11 cellular contexts compared by ENCODE assay signal in the genomic region with DNA sequence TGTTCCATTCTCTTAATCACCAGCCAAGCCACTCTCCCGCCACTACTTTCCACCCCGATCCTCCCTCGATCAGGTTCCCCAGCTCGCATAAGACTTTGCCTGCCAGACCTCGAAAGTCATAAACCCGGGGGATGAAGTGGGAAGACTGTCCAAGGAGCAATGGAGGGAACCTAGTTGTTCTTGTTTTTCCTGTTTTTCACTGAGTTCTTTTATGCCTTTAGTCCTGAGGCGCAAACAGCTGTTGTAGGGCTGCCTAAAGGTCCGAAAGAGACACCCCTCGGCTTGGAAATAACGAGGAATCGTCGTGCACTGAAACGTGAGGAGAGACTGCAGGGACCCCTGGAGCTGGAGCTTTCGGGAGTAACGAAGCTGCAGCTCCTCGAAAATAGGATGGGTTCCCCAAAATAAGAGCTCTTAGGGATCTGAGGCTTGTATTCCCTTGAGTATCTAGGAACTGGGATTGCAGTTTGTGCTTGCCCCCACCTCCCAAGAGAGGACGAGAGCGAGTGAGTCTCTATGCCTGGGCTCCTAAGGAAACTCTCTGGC. TPM values are rescaled to one million over a fixed set of nuclear protein-coding genes. Genes with fewer than 3 reads are reported as not detected.
DNase-seq lines count a peak whose midpoint lies in the region; ATAC-seq and TF ChIP-seq lines count a peak whose summit lies in the region.
"Had no signal": no experiment of that assay in that cellular context is flagged by ENCODE, and none has a peak within 500 bp of the region (broad histone marks: within the 10 kb centered on the region; RNA-seq: fewer than 3 reads in every experiment).

No MANE protein-coding gene starts in this region.

- no peak for ATAC-seq in activated CD8-positive, alpha-beta memory T cell treated with anti-CD3 and anti-CD28 coated beads, Interleukin-2, amount 10 ng/mL, durations not matched to agents 7 days and 5 days
- no peak for ATAC-seq in stimulated activated memory B cell treated with anti-CD40 and anti-IgM and Interleukin-4, amounts not matched to agents 10 μg/mL and 1 μg/mL and 100 μg/mL, for 72 hours
- no peak for ATAC-seq in HG02884 (IDR thresholded peaks at IDR 0.05; ENCODE audit: unreplicated experiment)

- H4K20me1 ChIP-seq in hepatocyte (ENCODE audit: insufficient read depth, poor library complexity, severe bottlenecking), result peaks cover 14% of the 10 kb centered on the region

- H3K27me3 ChIP-seq in Peyer's patch (peaks cover 0 to 92% of the 10 kb centered on the region in 2 donors), hepatocyte (peaks cover 98% of the 10 kb centered on the region)

- CTCF ChIA-PET in activated CD8-positive, alpha-beta memory T cell treated with anti-CD3 and anti-CD28 coated beads, Interleukin-2, amount 10 ng/mL, durations not matched to agents 7 days and 5 days (lab: Charles Lee), result interaction anchor here (0.6 to 3.6 kb wide), 17 partner anchors 9 to 847 kb away, joined by 3 to 65 read pairs (median 4); a partner anchor contains a TSS

- no peak for DNase-seq in activated CD8-positive, alpha-beta memory T cell treated with anti-CD3 and anti-CD28 coated beads, Interleukin-2, amount 10 ng/mL, durations not matched to agents 7 days and 5 days
- no peak for DNase-seq in activated CD8-positive, alpha-beta memory T cell treated with anti-CD3 and anti-CD28 coated beads, Interleukin-2, amount 50 U/mL, for 48 hours
- DNase-seq in Peyer's patch (no peak), hepatocyte (ENCODE audit: low spot score) (no peak), mucosa of gallbladder (ENCODE audit: low spot score) (no peak), UCSD-AML1 (lab: John Stamatoyannopoulos, UW; ENCODE audit: unreplicated experiment) (no peak)

- peaks cover 0 to 26% (median 0%) of the 10 kb centered on the region in 4 donors for H3K4me1 ChIP-seq in Peyer's patch
- no peaks in the 10 kb centered on the region for H3K4me1 ChIP-seq in hepatocyte (ENCODE audit: insufficient read depth)

- TF ChIP-seq POLR2A in Peyer's patch (IDR thresholded peaks at IDR 0.05), result no peak

- no peaks in the 10 kb centered on the region for H3K9me3 Mint-ChIP-seq in activated CD8-positive, alpha-beta memory T cell treated with anti-CD3 and anti-CD28 coated beads, Interleukin-2, amount 10 ng/mL, durations not matched to agents 7 days and 5 days (ENCODE audit: low read depth)
- H3K9me3 Mint-ChIP-seq in stimulated activated memory B cell treated with anti-CD40 and anti-IgM and Interleukin-4, amounts not matched to agents 10 μg/mL and 1 μg/mL and 100 μg/mL, for 72 hours, result no peaks in the 10 kb centered on the region

- no peak overlapping the region for H3K27ac Mint-ChIP-seq in activated CD8-positive, alpha-beta memory T cell treated with anti-CD3 and anti-CD28 coated beads, Interleukin-2, amount 10 ng/mL, durations not matched to agents 7 days and 5 days
- H3K27ac Mint-ChIP-seq in stimulated activated memory B cell treated with anti-CD40 and anti-IgM and Interleukin-4, amounts not matched to agents 10 μg/mL and 1 μg/mL and 100 μg/mL, for 72 hours, result no peak overlapping the region

- H3K27ac ChIP-seq in Peyer's patch, result no peak overlapping the region
- peak overlapping the region; percentile 93 for H3K27ac ChIP-seq in hepatocyte

- no peaks in the 10 kb centered on the region for H3K9me2 ChIP-seq in hepatocyte (replicated peaks; ENCODE audit: insufficient read depth)

- peaks cover 15% of the 10 kb centered on the region for H3K4me1 Mint-ChIP-seq in activated CD8-positive, alpha-beta memory T cell treated with anti-CD3 and anti-CD28 coated beads, Interleukin-2, amount 10 ng/mL, durations not matched to agents 7 days and 5 days
- peaks cover 17% of the 10 kb centered on the region for H3K4me1 Mint-ChIP-seq in stimulated activated memory B cell treated with anti-CD40 and anti-IgM and Interleukin-4, amounts not matched to agents 10 μg/mL and 1 μg/mL and 100 μg/mL, for 72 hours

- H3K9me3 ChIP-seq in Peyer's patch (no peaks in the 10 kb centered on the region), hepatocyte (ENCODE audit: low read depth) (no peaks in the 10 kb centered on the region)

- WGBS in hepatocyte (ENCODE audit: low lambda C conversion rate, missing lambda C conversion rate), result 1% methylated on average over 18 of the region's 18 CpGs

- H3K27me3 Mint-ChIP-seq in activated CD8-positive, alpha-beta memory T cell treated with anti-CD3 and anti-CD28 coated beads, Interleukin-2, amount 10 ng/mL, durations not matched to agents 7 days and 5 days, result peaks cover 96% of the 10 kb centered on the region
- peaks cover 92% of the 10 kb centered on the region for H3K27me3 Mint-ChIP-seq in stimulated activated memory B cell treated with anti-CD40 and anti-IgM and Interleukin-4, amounts not matched to agents 10 μg/mL and 1 μg/mL and 100 μg/mL, for 72 hours

- peaks cover 71% of the 10 kb centered on the region for H3K79me2 ChIP-seq in hepatocyte

- peak overlapping the region; percentile 41 for H2AFZ ChIP-seq in hepatocyte

- H3K4me2 ChIP-seq in hepatocyte, result peak overlapping the region; percentile 91

- no peak for TF ChIP-seq CTCF in Peyer's patch (IDR thresholded peaks at IDR 0.05)
- no peak for TF ChIP-seq CTCF in hepatocyte (IDR thresholded peaks at IDR 0.05; ENCODE audit: poor library complexity)

- H3K4me3 Mint-ChIP-seq in activated CD8-positive, alpha-beta memory T cell treated with anti-CD3 and anti-CD28 coated beads, Interleukin-2, amount 10 ng/mL, durations not matched to agents 7 days and 5 days, result peak overlapping the region; percentile 35
- H3K4me3 Mint-ChIP-seq in stimulated activated memory B cell treated with anti-CD40 and anti-IgM and Interleukin-4, amounts not matched to agents 10 μg/mL and 1 μg/mL and 100 μg/mL, for 72 hours, result peak overlapping the region; percentile 73

- H3K4me3 ChIP-seq in Peyer's patch (peak overlapping the region in 3 of 4 donors; percentile 32 to 60 (median 42)), hepatocyte (peak overlapping the region; percentile 60)

- H3K36me3 Mint-ChIP-seq in activated CD8-positive, alpha-beta memory T cell treated with anti-CD3 and anti-CD28 coated beads, Interleukin-2, amount 10 ng/mL, durations not matched to agents 7 days and 5 days, result peaks cover 3% of the 10 kb centered on the region
- H3K36me3 Mint-ChIP-seq in stimulated activated memory B cell treated with anti-CD40 and anti-IgM and Interleukin-4, amounts not matched to agents 10 μg/mL and 1 μg/mL and 100 μg/mL, for 72 hours, result no peaks in the 10 kb centered on the region

- no peaks in the 10 kb centered on the region for H3K36me3 ChIP-seq in Peyer's patch
- no peaks in the 10 kb centered on the region for H3K36me3 ChIP-seq in hepatocyte (replicated peaks; ENCODE audit: insufficient read depth, low read depth)

RNA-seq across cellular contexts. Expression of a gene that starts 1.7 kb away (rescaled TPM):
- total RNA-seq in activated CD8-positive, alpha-beta memory T cell treated with anti-CD3 and anti-CD28 coated beads, Interleukin-2, amount 10 ng/mL, durations not matched to agents 7 days and 5 days, result not detected
- total RNA-seq in Peyer's patch (not detected), hepatocyte (17.9 and 29.0 TPM in 2 replicates), mucosa of gallbladder (not detected)
- polyA plus RNA-seq in hepatocyte, result 3.1 and 3.3 TPM in 2 replicates
- total RNA-seq: fibroblast of villous mesenchyme had no signal
- polyA plus RNA-seq: adipose tissue, thymus had no signal

RNA-seq across cellular contexts. Expression of a gene that starts 5.4 kb away (rescaled TPM):
- total RNA-seq in activated CD8-positive, alpha-beta memory T cell treated with anti-CD3 and anti-CD28 coated beads, Interleukin-2, amount 10 ng/mL, durations not matched to agents 7 days and 5 days, result not detected
- total RNA-seq in Peyer's patch, result not detected
- 33.9 and 37.2 TPM in 2 replicates for total RNA-seq in hepatocyte
- polyA plus RNA-seq in hepatocyte, result 19.3 and 24.7 TPM in 2 replicates
- total RNA-seq in mucosa of gallbladder, result not detected

RNA-seq across cellular contexts. Expression of a gene that starts 9.2 kb away (rescaled TPM):
- not detected for total RNA-seq in activated CD8-positive, alpha-beta memory T cell treated with anti-CD3 and anti-CD28 coated beads, Interleukin-2, amount 10 ng/mL, durations not matched to agents 7 days and 5 days
- total RNA-seq in Peyer's patch (not detected), hepatocyte (5.7 and 6.3 TPM in 2 replicates), mucosa of gallbladder (not detected)
- 9.9 and 11.5 TPM in 2 replicates for polyA plus RNA-seq in hepatocyte

RNA-seq across cellular contexts. Expression of a gene that starts 14.1 kb away (rescaled TPM):
- not detected for total RNA-seq in activated CD8-positive, alpha-beta memory T cell treated with anti-CD3 and anti-CD28 coated beads, Interleukin-2, amount 10 ng/mL, durations not matched to agents 7 days and 5 days
- total RNA-seq in Peyer's patch (not detected), hepatocyte (3.5 and 3.7 TPM in 2 replicates), mucosa of gallbladder (not detected)
- polyA plus RNA-seq in hepatocyte, result 1.3 and 1.7 TPM in 2 replicates
- total RNA-seq: fibroblast of villous mesenchyme had no signal
- polyA plus RNA-seq: adipose tissue, thymus had no signal

RNA-seq across cellular contexts. Expression of a gene that starts 18.7 kb away (rescaled TPM):
- total RNA-seq in activated CD8-positive, alpha-beta memory T cell treated with anti-CD3 and anti-CD28 coated beads, Interleukin-2, amount 10 ng/mL, durations not matched to agents 7 days and 5 days, result not detected
- total RNA-seq in Peyer's patch (not detected), hepatocyte (8.5 and 11.7 TPM in 2 replicates), mucosa of gallbladder (not detected)
- 5.1 and 9.9 TPM in 2 replicates for polyA plus RNA-seq in hepatocyte

Comparison
In these comparisons a context has a peak if more than half of its experiments do, and no peak if none do; other contexts are left out.
1. RNA of a gene that starts 1.7 kb away (total RNA-seq): 17.9 to 29.0 TPM in hepatocyte; not detected in activated CD8-positive, alpha-beta memory T cell treated with anti-CD3 and anti-CD28 coated beads, Interleukin-2, amount 10 ng/mL, durations not matched to agents 7 days and 5 days, not detected in Peyer's patch and not detected in mucosa of gallbladder (single experiment); every median in the first group is over 10 times any median in the second.
2. RNA of a gene that starts 5.4 kb away (total RNA-seq): 33.9 to 37.2 TPM in hepatocyte; not detected in activated CD8-positive, alpha-beta memory T cell treated with anti-CD3 and anti-CD28 coated beads, Interleukin-2, amount 10 ng/mL, durations not matched to agents 7 days and 5 days, not detected in Peyer's patch and not detected in mucosa of gallbladder (single experiment); every median in the first group is over 10 times any median in the second.